In genomic region chr1:172697463-172698100, GRCh38 we compare ENCODE assay signal across 13 cellular contexts. TPM values are rescaled to one million over a fixed set of nuclear protein-coding genes. Genes with fewer than 3 reads are reported as not detected.
DNase-seq lines count a peak whose midpoint lies in the region; ATAC-seq and TF ChIP-seq lines count a peak whose summit lies in the region.
"Had no signal": no experiment of that assay in that cellular context is flagged by ENCODE, and none has a peak within 500 bp of the region (broad histone marks: within the 10 kb centered on the region; RNA-seq: fewer than 3 reads in every experiment).

No MANE protein-coding gene starts in this region.

- TF ChIP-seq CTCF in lower lobe of right lung (IDR thresholded peaks at IDR 0.05), result no peak
- TF ChIP-seq CTCF in ovary (IDR thresholded peaks at IDR 0.05), result no peak

- ATAC-seq in HG03342 (IDR thresholded peaks at IDR 0.05; ENCODE audit: unreplicated experiment) (peak; percentile 36), lower lobe of right lung (peak; percentile 26 to 39), GM18498 (IDR thresholded peaks at IDR 0.05; ENCODE audit: unreplicated experiment) (no peak)
- ATAC-seq: psoas muscle had no signal

- H3K4me1 ChIP-seq in CD8-positive, alpha-beta memory T cell (ENCODE audit: insufficient read depth, low read length), result peaks cover 68% of the 10 kb centered on the region
- H3K4me1 ChIP-seq in lower lobe of right lung, result no peaks in the 10 kb centered on the region
- no peaks in the 10 kb centered on the region for H3K4me1 ChIP-seq in ovary (ENCODE audit: insufficient read depth)
- H3K4me1 ChIP-seq: HAP-1, SJCRH30 had no signal

- no peaks in the 10 kb centered on the region for H3K27me3 ChIP-seq in CD8-positive, alpha-beta memory T cell (ENCODE audit: insufficient read depth, low read length, poor library complexity, severe bottlenecking)
- H3K27me3 ChIP-seq in lower lobe of right lung (ENCODE audit: low read depth) (no peaks in the 10 kb centered on the region), ovary (no peaks in the 10 kb centered on the region)
- H3K27me3 ChIP-seq: SJCRH30 had no signal

- CTCF ChIA-PET in CD8-positive, alpha-beta memory T cell (lab: Charles Lee), result interaction anchor here (0.6 to 0.7 kb wide), 2 partner anchors 27 to 34 kb away, joined by 3 read pairs; no protein-coding TSS in a partner anchor

- intact Hi-C loops in lower lobe of right lung (cut with DNase I), result no loop called here
- intact Hi-C loops in ovary (cut with DNase I), result no loop called here

- 56 to 61% (median 58%) methylated on average over 4 of the region's 4 CpGs for WGBS in ovary, 3 donors

- no peak for TF ChIP-seq EP300 in ovary (IDR thresholded peaks at IDR 0.05)

- H3K4me3 ChIP-seq in CD8-positive, alpha-beta memory T cell (ENCODE audit: low read length), result peak overlapping the region; percentile 29
- H3K4me3 ChIP-seq in lower lobe of right lung, result no peak overlapping the region
- no peak overlapping the region for H3K4me3 ChIP-seq in ovary
- H3K4me3 ChIP-seq: HAP-1, psoas muscle, SJCRH30 had no signal

- no peak for TF ChIP-seq POLR2A in ovary (IDR thresholded peaks at IDR 0.05)

- peak overlapping the region; percentile 43 for H3K27ac ChIP-seq in CD8-positive, alpha-beta memory T cell (ENCODE audit: low read depth, low read length)
- H3K27ac ChIP-seq in lower lobe of right lung (peak overlapping the region; percentile 2), ovary (no peak overlapping the region)
- H3K27ac ChIP-seq: psoas muscle, SJCRH30 had no signal

- POLR2A ChIA-PET in CD8-positive, alpha-beta memory T cell (lab: Charles Lee), result no interaction called here

- peak in 3 of 5 donors; percentile 36 to 56 (median 54) for DNase-seq in CD8-positive, alpha-beta memory T cell
- DNase-seq in T-helper 22 cell (ENCODE audit: low read depth) (peak; percentile 19), lower lobe of right lung (no peak), NCI-H1417 treated with DMSO at 0.1 percent for 48 hours (lab: John Stamatoyannopoulos, UW) (no peak), amniotic stem cell (lab: John Stamatoyannopoulos, UW) (no peak), ovary (no peak)
- DNase-seq: foreskin fibroblast, psoas muscle, SJCRH30 had no signal

- no peaks in the 10 kb centered on the region for H3K36me3 Mint-ChIP-seq in CD8-positive, alpha-beta memory T cell

- peaks cover 0 to 6% (median 3%) of the 10 kb centered on the region in 3 donors for H3K4me1 Mint-ChIP-seq in CD8-positive, alpha-beta memory T cell

- H3K27ac Mint-ChIP-seq in CD8-positive, alpha-beta memory T cell, result peak overlapping the region in 7 of 8 donors; percentile 90 to 100 (median 97)

- no peaks in the 10 kb centered on the region for H3K36me3 ChIP-seq in CD8-positive, alpha-beta memory T cell (ENCODE audit: insufficient read depth, low read length)
- H3K36me3 ChIP-seq in lower lobe of right lung (no peaks in the 10 kb centered on the region), ovary (no peaks in the 10 kb centered on the region)
- H3K36me3 ChIP-seq: HAP-1, SJCRH30 had no signal

- no peaks in the 10 kb centered on the region for H3K9me3 ChIP-seq in CD8-positive, alpha-beta memory T cell (ENCODE audit: low read length)
- H3K9me3 ChIP-seq in lower lobe of right lung (no peaks in the 10 kb centered on the region), ovary (no peaks in the 10 kb centered on the region)
- H3K9me3 ChIP-seq: HAP-1, psoas muscle, SJCRH30 had no signal

- H3K9me3 Mint-ChIP-seq in CD8-positive, alpha-beta memory T cell, result no peaks in the 10 kb centered on the region

- no peaks in the 10 kb centered on the region for H3K27me3 Mint-ChIP-seq in CD8-positive, alpha-beta memory T cell

- peak overlapping the region; percentile 41 to 78 (median 66) for H3K4me3 Mint-ChIP-seq in CD8-positive, alpha-beta memory T cell

RNA-seq across cellular contexts. Expression of gene FASLG, which starts 38.7 kb away (rescaled TPM):
- total RNA-seq in CD8-positive, alpha-beta memory T cell, result 10 to 100 TPM; 45.8 to 46.6 TPM
- 10.6 TPM for polyA plus RNA-seq in CD8-positive, alpha-beta memory T cell
- total RNA-seq in lower lobe of right lung (1.2 TPM), ovary (under 1 TPM in 3 of 7 donors, not detected in 4; 0.23 to 0.34 (median 0.31) TPM)
- under 1 TPM; 0.07 to 0.83 TPM for polyA plus RNA-seq in ovary
- total RNA-seq: chondrocyte, SJCRH30 had no signal
- polyA plus RNA-seq: psoas muscle had no signal

Comparison
In these comparisons a context has a peak if more than half of its experiments do, and no peak if none do; other contexts are left out.
1. DNase-seq: peak in CD8-positive, alpha-beta memory T cell (3 of 5) and T-helper 22 cell (single experiment); none in lower lobe of right lung (single experiment), NCI-H1417 treated with DMSO at 0.1 percent for 48 hours (single experiment), amniotic stem cell (single experiment) and ovary (0 of 5).
2. H3K27ac ChIP-seq: peak in CD8-positive, alpha-beta memory T cell (single experiment) and lower lobe of right lung (single experiment); none in ovary (0 of 2).
3. RNA of gene FASLG, which starts 38.7 kb away (total RNA-seq): 45.8 to 46.6 TPM in CD8-positive, alpha-beta memory T cell; 1.2 TPM in lower lobe of right lung (single experiment) and 0.23 to 0.34 TPM in ovary; every median in the first group is over 10 times any median in the second.